Comparison of ENCODE assay signal across 9 cellular contexts in the genomic region with DNA sequence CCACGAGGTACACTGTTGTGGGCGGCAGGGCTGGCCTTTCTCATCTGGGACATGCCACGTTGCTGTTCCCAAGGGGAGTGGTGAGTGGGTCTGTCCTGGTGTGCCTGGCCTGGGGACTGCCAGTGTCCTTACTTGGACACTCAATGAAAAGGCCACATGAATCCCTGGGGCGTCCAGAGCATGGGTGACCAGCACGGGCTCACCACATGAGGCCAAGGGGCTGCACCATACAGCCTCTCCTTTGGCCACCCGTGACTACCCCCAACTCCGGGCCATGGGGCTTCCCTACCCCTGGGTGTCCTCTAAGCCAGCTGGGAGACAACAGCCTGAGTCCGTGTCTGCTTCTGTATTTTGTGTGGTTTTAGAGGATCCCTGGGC. TPM values are rescaled to one million over a fixed set of nuclear protein-coding genes. Genes with fewer than 3 reads are reported as not detected.
DNase-seq lines count a peak whose midpoint lies in the region; ATAC-seq and TF ChIP-seq lines count a peak whose summit lies in the region.
"Had no signal": no experiment of that assay in that cellular context is flagged by ENCODE, and none has a peak within 500 bp of the region (broad histone marks: within the 10 kb centered on the region; RNA-seq: fewer than 3 reads in every experiment).

No MANE protein-coding gene starts in this region.

- CTCF ChIA-PET in Calu3 (lab: Charles Lee) = interaction anchor here (0.9 to 2.8 kb wide), 3 partner anchors 8 to 60 kb away, joined by 4 to 17 read pairs (median 11); no protein-coding TSS in a partner anchor

- peak overlapping the region; percentile 96 for H3K27ac Mint-ChIP-seq in Calu3 (ENCODE audit: unreplicated experiment)
- peak overlapping the region; percentile 5 for H3K27ac Mint-ChIP-seq in dendritic cell treated with granulocyte-macrophage colony-stimulating factor and Interleukin-4, amounts not matched to agents 40 ng/mL and 50 ng/mL, for 4 days
- peak overlapping the region; percentile 74 for H3K27ac Mint-ChIP-seq in stimulated activated effector memory CD8-positive, alpha-beta T cell treated with anti-CD3 and anti-CD28 coated beads, Interleukin-12 subunit alpha, Interleukin-12 subunit beta, amount 100 ng/mL, for 72 hours
- H3K27ac Mint-ChIP-seq: activated CD8-positive, alpha-beta memory T cell treated with anti-CD3 and anti-CD28 coated beads, Interleukin-2, amount 10 ng/mL, durations not matched to agents 7 days and 5 days had no signal

- ATAC-seq in stimulated activated effector memory CD8-positive, alpha-beta T cell treated with anti-CD3 and anti-CD28 coated beads, Interleukin-12 subunit alpha, Interleukin-12 subunit beta, amount 100 ng/mL, for 72 hours = no peak
- no peak for ATAC-seq in activated T-cell treated with anti-CD3 and anti-CD28 coated beads, Interleukin-2, amount 50 U/mL, for 4 hours
- ATAC-seq in GM21515 (IDR thresholded peaks at IDR 0.05; ENCODE audit: unreplicated experiment) = no peak

- H3K27me3 Mint-ChIP-seq in Calu3 (ENCODE audit: unreplicated experiment) = no peaks in the 10 kb centered on the region
- H3K27me3 Mint-ChIP-seq in dendritic cell treated with granulocyte-macrophage colony-stimulating factor and Interleukin-4, amounts not matched to agents 40 ng/mL and 50 ng/mL, for 4 days = no peaks in the 10 kb centered on the region
- no peaks in the 10 kb centered on the region for H3K27me3 Mint-ChIP-seq in activated T-cell treated with anti-CD3 and anti-CD28 coated beads, Interleukin-2, amount 50 U/mL, for 4 hours (ENCODE audit: low read depth)
- H3K27me3 Mint-ChIP-seq: activated CD8-positive, alpha-beta memory T cell treated with anti-CD3 and anti-CD28 coated beads, Interleukin-2, amount 10 ng/mL, durations not matched to agents 7 days and 5 days had no signal

- H3K4me3 Mint-ChIP-seq in Calu3 (ENCODE audit: low read depth, unreplicated experiment) = peak overlapping the region; percentile 78
- H3K4me3 Mint-ChIP-seq in dendritic cell treated with granulocyte-macrophage colony-stimulating factor and Interleukin-4, amounts not matched to agents 40 ng/mL and 50 ng/mL, for 4 days = no peak overlapping the region
- no peak overlapping the region for H3K4me3 Mint-ChIP-seq in stimulated activated effector memory CD8-positive, alpha-beta T cell treated with anti-CD3 and anti-CD28 coated beads, Interleukin-12 subunit alpha, Interleukin-12 subunit beta, amount 100 ng/mL, for 72 hours
- H3K4me3 Mint-ChIP-seq in activated T-cell treated with anti-CD3 and anti-CD28 coated beads, Interleukin-2, amount 50 U/mL, for 4 hours = no peak overlapping the region
- H3K4me3 Mint-ChIP-seq: activated CD8-positive, alpha-beta memory T cell treated with anti-CD3 and anti-CD28 coated beads, Interleukin-2, amount 10 ng/mL, durations not matched to agents 7 days and 5 days had no signal

- peaks cover 56% of the 10 kb centered on the region for H3K4me1 Mint-ChIP-seq in Calu3 (ENCODE audit: low read depth, unreplicated experiment)
- peaks cover 23% of the 10 kb centered on the region for H3K4me1 Mint-ChIP-seq in dendritic cell treated with granulocyte-macrophage colony-stimulating factor and Interleukin-4, amounts not matched to agents 40 ng/mL and 50 ng/mL, for 4 days (ENCODE audit: low read depth)
- peaks cover 13% of the 10 kb centered on the region for H3K4me1 Mint-ChIP-seq in stimulated activated effector memory CD8-positive, alpha-beta T cell treated with anti-CD3 and anti-CD28 coated beads, Interleukin-12 subunit alpha, Interleukin-12 subunit beta, amount 100 ng/mL, for 72 hours
- H3K4me1 Mint-ChIP-seq in activated T-cell treated with anti-CD3 and anti-CD28 coated beads, Interleukin-2, amount 50 U/mL, for 4 hours (ENCODE audit: low read depth) = peaks cover 3% of the 10 kb centered on the region

- no peaks in the 10 kb centered on the region for H3K9me3 Mint-ChIP-seq in Calu3 (ENCODE audit: low read depth, unreplicated experiment)
- H3K9me3 Mint-ChIP-seq in dendritic cell treated with granulocyte-macrophage colony-stimulating factor and Interleukin-4, amounts not matched to agents 40 ng/mL and 50 ng/mL, for 4 days = no peaks in the 10 kb centered on the region
- H3K9me3 Mint-ChIP-seq in stimulated activated effector memory CD8-positive, alpha-beta T cell treated with anti-CD3 and anti-CD28 coated beads, Interleukin-12 subunit alpha, Interleukin-12 subunit beta, amount 100 ng/mL, for 72 hours = no peaks in the 10 kb centered on the region
- no peaks in the 10 kb centered on the region for H3K9me3 Mint-ChIP-seq in activated T-cell treated with anti-CD3 and anti-CD28 coated beads, Interleukin-2, amount 50 U/mL, for 4 hours

- intact Hi-C loops in Calu3 (cut with micrococcal nuclease; ENCODE audit: unreplicated experiment) = no loop called here
- intact Hi-C loops in dendritic cell treated with granulocyte-macrophage colony-stimulating factor and Interleukin-4, amounts not matched to agents 40 ng/mL and 50 ng/mL, for 4 days (cut with micrococcal nuclease) = no loop called here

- no peak for TF ChIP-seq CTCF in Calu3 (IDR thresholded peaks at IDR 0.05; ENCODE audit: unreplicated experiment)

- no peak for DNase-seq in Calu3
- no peak for DNase-seq in stimulated activated effector memory CD8-positive, alpha-beta T cell treated with anti-CD3 and anti-CD28 coated beads, Interleukin-12 subunit alpha, Interleukin-12 subunit beta, amount 100 ng/mL, for 72 hours (ENCODE audit: low spot score in 2 of 2)
- DNase-seq in activated T-cell treated with anti-CD3 and anti-CD28 coated beads, Interleukin-2, amount 50 U/mL, for 4 hours = no peak
- no peak for DNase-seq in NCI-H187 (lab: John Stamatoyannopoulos, UW)
- DNase-seq: cerebellar nuclear complex, NCI-H748 treated with DMSO at 0.1 percent for 48 hours had no signal

- peaks cover 70% of the 10 kb centered on the region for H3K36me3 Mint-ChIP-seq in Calu3 (ENCODE audit: insufficient read depth, unreplicated experiment)
- H3K36me3 Mint-ChIP-seq in dendritic cell treated with granulocyte-macrophage colony-stimulating factor and Interleukin-4, amounts not matched to agents 40 ng/mL and 50 ng/mL, for 4 days (ENCODE audit: low read depth) = peaks cover 88% of the 10 kb centered on the region
- H3K36me3 Mint-ChIP-seq in stimulated activated effector memory CD8-positive, alpha-beta T cell treated with anti-CD3 and anti-CD28 coated beads, Interleukin-12 subunit alpha, Interleukin-12 subunit beta, amount 100 ng/mL, for 72 hours = peaks cover 18% of the 10 kb centered on the region
- H3K36me3 Mint-ChIP-seq in activated T-cell treated with anti-CD3 and anti-CD28 coated beads, Interleukin-2, amount 50 U/mL, for 4 hours (ENCODE audit: insufficient read depth) = no peaks in the 10 kb centered on the region

- BruUV-seq in Calu3 (replicated peaks; lab: Mats Ljungman, UMichigan) = no TSS peak

RNA-seq across cellular contexts. Expression of gene TXNRD2, which starts 20.2 kb away (rescaled TPM):
- 33.7 and 36.3 TPM in 2 replicates for total RNA-seq in Calu3 (2022)
- total RNA-seq in activated T-cell treated with anti-CD3 and anti-CD28 coated beads, Interleukin-2, amount 50 U/mL, for 4 hours = 10 to 100 TPM; 15.4 to 21.6 (median 19.4) TPM

RNA-seq across cellular contexts. Expression of gene COMT, which starts 20.3 kb away (rescaled TPM):
- 165 and 170 TPM in 2 replicates for total RNA-seq in Calu3 (2022)
- 100 to 1,000 TPM in 1 of 3 donors, 10 to 100 TPM in 2; 95.0 to 118 (median 95.5) TPM for total RNA-seq in activated T-cell treated with anti-CD3 and anti-CD28 coated beads, Interleukin-2, amount 50 U/mL, for 4 hours

RNA-seq across cellular contexts. Expression of gene ARVCF, which starts 54.8 kb away (rescaled TPM):
- 19.7 and 21.7 TPM in 2 replicates for total RNA-seq in Calu3 (2022)
- 1 to 10 TPM; 2.3 to 3.6 (median 2.8) TPM for total RNA-seq in activated T-cell treated with anti-CD3 and anti-CD28 coated beads, Interleukin-2, amount 50 U/mL, for 4 hours

RNA-seq across cellular contexts. Expression of gene TANGO2, which starts 59.1 kb away (rescaled TPM):
- total RNA-seq in Calu3 (2022) = 33.5 and 41.4 TPM in 2 replicates
- 10 to 100 TPM; 23.1 to 26.8 (median 25.3) TPM for total RNA-seq in activated T-cell treated with anti-CD3 and anti-CD28 coated beads, Interleukin-2, amount 50 U/mL, for 4 hours

Comparison
In these comparisons a context has a peak if more than half of its experiments do, and no peak if none do; other contexts are left out.
1. H3K27ac Mint-ChIP-seq: peak in every context shown above with its lines; median percentile 96 in Calu3; 74 in stimulated activated effector memory CD8-positive, alpha-beta T cell treated with anti-CD3 and anti-CD28 coated beads, Interleukin-12 subunit alpha, Interleukin-12 subunit beta, amount 100 ng/mL, for 72 hours; 5 in dendritic cell treated with granulocyte-macrophage colony-stimulating factor and Interleukin-4, amounts not matched to agents 40 ng/mL and 50 ng/mL, for 4 days.